9 cellular contexts compared by ENCODE assay signal in genomic region chr10:58781873-58782488, GRCh38.
A peak's percentile ranks its signal among the peaks of the same experiment; 100 is the strongest.
DNase-seq lines count a peak whose midpoint lies in the region; ATAC-seq and TF ChIP-seq lines count a peak whose summit lies in the region.
"Had no signal": no experiment of that assay in that cellular context is flagged by ENCODE, and none has a peak within 500 bp of the region (broad histone marks: within the 10 kb centered on the region; RNA-seq: fewer than 3 reads in every experiment).

No MANE protein-coding gene starts in this region.

- H3K36me3 ChIP-seq in hepatocyte (replicated peaks; ENCODE audit: insufficient read depth, low read depth) (no peaks in the 10 kb centered on the region), subcutaneous abdominal adipose tissue (ENCODE audit: control insufficient read depth in 5 of 5, insufficient read depth in 5 of 5, low read length in 5 of 5) (no peaks in the 10 kb centered on the region)

- peak; percentile 66 for ATAC-seq in GM18867 (IDR thresholded peaks at IDR 0.05; ENCODE audit: unreplicated experiment)
- ATAC-seq in activated CD8-positive, alpha-beta T cell treated with anti-CD3 and anti-CD28 coated beads for 36 hours = no peak
- no peak for ATAC-seq in HG02981 (IDR thresholded peaks at IDR 0.05; ENCODE audit: unreplicated experiment)

- H3K36me3 Mint-ChIP-seq in activated CD8-positive, alpha-beta T cell treated with anti-CD3 and anti-CD28 coated beads for 36 hours (ENCODE audit: low read depth) = no peaks in the 10 kb centered on the region
- H3K36me3 Mint-ChIP-seq: IgD-negative memory B cell had no signal

- no peaks in the 10 kb centered on the region for H4K20me1 ChIP-seq in hepatocyte (ENCODE audit: insufficient read depth, poor library complexity, severe bottlenecking)

- peak; percentile 15 for DNase-seq in CD1c-positive myeloid dendritic cell (ENCODE audit: extremely low spot score)
- DNase-seq in M059J (ENCODE audit: low read depth) = peak; percentile 57
- DNase-seq in activated CD8-positive, alpha-beta T cell treated with anti-CD3 and anti-CD28 coated beads for 36 hours = no peak
- peak; percentile 66 for DNase-seq in hepatocyte (ENCODE audit: low spot score)
- DNase-seq in activated effector memory CD4-positive, alpha-beta T cell treated with Interleukin-2 at 50 U/mL for 16 hours = no peak

- no peak overlapping the region for H3K4me2 ChIP-seq in hepatocyte

- peak overlapping the region; percentile 11 for H3K27ac ChIP-seq in hepatocyte
- peak overlapping the region; percentile 8 for H3K27ac ChIP-seq in subcutaneous abdominal adipose tissue (ENCODE audit: low read depth, low read length)

- POLR2A ChIA-PET in activated CD8-positive, alpha-beta T cell treated with anti-CD3 and anti-CD28 coated beads for 36 hours (lab: Charles Lee) = no interaction called here

- H3K9me3 Mint-ChIP-seq in activated CD8-positive, alpha-beta T cell treated with anti-CD3 and anti-CD28 coated beads for 36 hours = no peaks in the 10 kb centered on the region
- H3K9me3 Mint-ChIP-seq: IgD-negative memory B cell had no signal

- peak; percentile 74 for TF ChIP-seq CTCF in activated CD8-positive, alpha-beta T cell treated with anti-CD3 and anti-CD28 coated beads for 36 hours (IDR thresholded peaks at IDR 0.05)
- TF ChIP-seq CTCF in hepatocyte (IDR thresholded peaks at IDR 0.05; ENCODE audit: poor library complexity) = peak; percentile 79

- CTCF ChIA-PET in activated CD8-positive, alpha-beta T cell treated with anti-CD3 and anti-CD28 coated beads for 36 hours (lab: Charles Lee) = interaction anchor here (0.9 to 3.4 kb wide), 6 partner anchors 14 to 844 kb away, joined by 3 to 15 read pairs (median 4); no protein-coding TSS in a partner anchor

- intact Hi-C loops in activated CD8-positive, alpha-beta T cell treated with anti-CD3 and anti-CD28 coated beads for 36 hours (cut with micrococcal nuclease) = loop anchor here (10.0 kb wide), 1 partner anchor 803 kb away; no protein-coding TSS in a partner anchor

- H3K4me3 Mint-ChIP-seq in activated CD8-positive, alpha-beta T cell treated with anti-CD3 and anti-CD28 coated beads for 36 hours = no peak overlapping the region
- H3K4me3 Mint-ChIP-seq: IgD-negative memory B cell had no signal

- H3K27me3 ChIP-seq in hepatocyte (no peaks in the 10 kb centered on the region), subcutaneous abdominal adipose tissue (ENCODE audit: control insufficient read depth in 5 of 5, insufficient read depth in 4 of 5, low read length in 5 of 5) (no peaks in the 10 kb centered on the region)

- peaks cover 13% of the 10 kb centered on the region for H3K4me1 ChIP-seq in hepatocyte (ENCODE audit: insufficient read depth)
- H3K4me1 ChIP-seq in subcutaneous abdominal adipose tissue (ENCODE audit: control insufficient read depth in 5 of 5, insufficient read depth in 5 of 5, low read length in 5 of 5) = peaks cover 0 to 33% (median 19%) of the 10 kb centered on the region in 5 donors

- no peaks in the 10 kb centered on the region for H3K4me1 Mint-ChIP-seq in activated CD8-positive, alpha-beta T cell treated with anti-CD3 and anti-CD28 coated beads for 36 hours (ENCODE audit: low read depth)
- H3K4me1 Mint-ChIP-seq: IgD-negative memory B cell had no signal

- H3K27me3 Mint-ChIP-seq in activated CD8-positive, alpha-beta T cell treated with anti-CD3 and anti-CD28 coated beads for 36 hours = peaks cover 4% of the 10 kb centered on the region

- H2AFZ ChIP-seq in hepatocyte = no peak overlapping the region

- H3K79me2 ChIP-seq in hepatocyte = no peaks in the 10 kb centered on the region

- no peak overlapping the region for H3K4me3 ChIP-seq in hepatocyte
- H3K4me3 ChIP-seq in subcutaneous abdominal adipose tissue (ENCODE audit: low read depth in 1 of 5, low read length in 5 of 5) = no peak overlapping the region

- H3K9me3 ChIP-seq in hepatocyte (ENCODE audit: low read depth) (no peaks in the 10 kb centered on the region), subcutaneous abdominal adipose tissue (ENCODE audit: control insufficient read depth in 5 of 5, low read length in 5 of 5) (no peaks in the 10 kb centered on the region)

- 28% methylated on average over 5 of the region's 5 CpGs for WGBS in hepatocyte (ENCODE audit: low lambda C conversion rate, missing lambda C conversion rate)

- H3K27ac Mint-ChIP-seq in activated CD8-positive, alpha-beta T cell treated with anti-CD3 and anti-CD28 coated beads for 36 hours = no peak overlapping the region
- H3K27ac Mint-ChIP-seq: IgD-negative memory B cell had no signal

- H3K9me2 ChIP-seq in hepatocyte (replicated peaks; ENCODE audit: insufficient read depth) = no peaks in the 10 kb centered on the region

- H3K9ac ChIP-seq in subcutaneous abdominal adipose tissue (ENCODE audit: low read length in 5 of 5) = no peak overlapping the region

Comparison
In these comparisons a context has a peak if more than half of its experiments do, and no peak if none do; other contexts are left out.
1. DNase-seq: peak in CD1c-positive myeloid dendritic cell (single experiment), M059J (single experiment) and hepatocyte (single experiment); none in activated CD8-positive, alpha-beta T cell treated with anti-CD3 and anti-CD28 coated beads for 36 hours (single experiment) and activated effector memory CD4-positive, alpha-beta T cell treated with Interleukin-2 at 50 U/mL for 16 hours (single experiment).